ENCODE assay signal across 8 cellular contexts in genomic region chr19:19202707-19203011, GRCh38. TPM values are rescaled to one million over a fixed set of nuclear protein-coding genes. Genes with fewer than 3 reads are reported as not detected.
DNase-seq lines count a peak whose midpoint lies in the region; ATAC-seq lines count a peak whose summit lies in the region.

No MANE protein-coding gene starts in this region.

- no peaks in the 10 kb centered on the region for H3K9me3 Mint-ChIP-seq in activated naive CD4-positive, alpha-beta T cell treated with anti-CD3 and anti-CD28 coated beads for 36 hours
- H3K9me3 Mint-ChIP-seq in activated CD4-positive, alpha-beta memory T cell treated with anti-CD3 and anti-CD28 coated beads, Interleukin-2, amount 10 ng/mL, durations not matched to agents 7 days and 5 days: peaks cover 8% of the 10 kb centered on the region

- POLR2A ChIA-PET in activated CD4-positive, alpha-beta memory T cell treated with anti-CD3 and anti-CD28 coated beads, Interleukin-2, amount 10 ng/mL, durations not matched to agents 7 days and 5 days (lab: Charles Lee): interaction anchor here (0.6 to 6.6 kb wide), 8 partner anchors 9 to 286 kb away, joined by 3 to 102 read pairs (median 4); partner anchors contain the start of genes BORCS8, GATAD2A, NCAN and RFXANK

- H3K9me3 ChIP-seq in iPS-15b (ENCODE audit: control insufficient read depth, insufficient read depth, low read length) (no peaks in the 10 kb centered on the region), stomach smooth muscle (ENCODE audit: control insufficient read depth in 2 of 2, low read length in 2 of 2) (no peaks in the 10 kb centered on the region)

- H3K36me3 ChIP-seq in iPS-15b (ENCODE audit: control insufficient read depth, insufficient read depth, low read length) (peaks cover 14% of the 10 kb centered on the region), stomach smooth muscle (ENCODE audit: control insufficient read depth in 2 of 2, insufficient read depth in 2 of 2, low read length in 2 of 2) (peaks cover 10 to 16% of the 10 kb centered on the region in 2 donors)

- CTCF ChIA-PET in activated naive CD4-positive, alpha-beta T cell treated with anti-CD3 and anti-CD28 coated beads for 36 hours (lab: Charles Lee): interaction anchor here (1.3 to 3.3 kb wide), 4 partner anchors 10 to 56 kb away, joined by 4 to 10 read pairs (median 6); partner anchors contain the start of genes BORCS8 and RFXANK
- CTCF ChIA-PET in activated CD4-positive, alpha-beta memory T cell treated with anti-CD3 and anti-CD28 coated beads, Interleukin-2, amount 10 ng/mL, durations not matched to agents 7 days and 5 days (lab: Charles Lee): interaction anchor here (1.0 to 3.4 kb wide), 9 partner anchors 10 to 288 kb away, joined by 3 to 12 read pairs (median 5); partner anchors contain the start of genes BORCS8, GATAD2A and RFXANK

- H3K27ac ChIP-seq in stomach smooth muscle (ENCODE audit: low read length): peak overlapping the region; percentile 64

- H3K27ac Mint-ChIP-seq in activated naive CD4-positive, alpha-beta T cell treated with anti-CD3 and anti-CD28 coated beads for 36 hours: peak overlapping the region; percentile 89
- H3K27ac Mint-ChIP-seq in activated CD4-positive, alpha-beta memory T cell treated with anti-CD3 and anti-CD28 coated beads, Interleukin-2, amount 10 ng/mL, durations not matched to agents 7 days and 5 days: peak overlapping the region; percentile 86

- peaks cover 30% of the 10 kb centered on the region for H3K4me1 Mint-ChIP-seq in activated naive CD4-positive, alpha-beta T cell treated with anti-CD3 and anti-CD28 coated beads for 36 hours (ENCODE audit: low read depth)
- H3K4me1 Mint-ChIP-seq in activated CD4-positive, alpha-beta memory T cell treated with anti-CD3 and anti-CD28 coated beads, Interleukin-2, amount 10 ng/mL, durations not matched to agents 7 days and 5 days: peaks cover 54% of the 10 kb centered on the region

- peaks cover 17% of the 10 kb centered on the region for H3K36me3 Mint-ChIP-seq in activated naive CD4-positive, alpha-beta T cell treated with anti-CD3 and anti-CD28 coated beads for 36 hours (ENCODE audit: low read depth)
- peaks cover 37% of the 10 kb centered on the region for H3K36me3 Mint-ChIP-seq in activated CD4-positive, alpha-beta memory T cell treated with anti-CD3 and anti-CD28 coated beads, Interleukin-2, amount 10 ng/mL, durations not matched to agents 7 days and 5 days (ENCODE audit: low read depth)

- H3K4me3 Mint-ChIP-seq in activated naive CD4-positive, alpha-beta T cell treated with anti-CD3 and anti-CD28 coated beads for 36 hours: peak overlapping the region; percentile 90
- H3K4me3 Mint-ChIP-seq in activated CD4-positive, alpha-beta memory T cell treated with anti-CD3 and anti-CD28 coated beads, Interleukin-2, amount 10 ng/mL, durations not matched to agents 7 days and 5 days: peak overlapping the region; percentile 90

- H3K27me3 ChIP-seq in iPS-15b (ENCODE audit: control insufficient read depth, insufficient read depth, low read length) (peaks cover 34% of the 10 kb centered on the region), stomach smooth muscle (ENCODE audit: control insufficient read depth in 1 of 2, insufficient read depth in 2 of 2, low read length in 2 of 2) (peaks cover 9 to 15% of the 10 kb centered on the region in 2 donors)

- H3K4me1 ChIP-seq in iPS-15b (ENCODE audit: control insufficient read depth, insufficient read depth, low read length): peaks cover 3% of the 10 kb centered on the region
- peaks cover 10% of the 10 kb centered on the region for H3K4me1 ChIP-seq in stomach smooth muscle (ENCODE audit: control insufficient read depth, insufficient read depth, low read length)

- H3K27me3 Mint-ChIP-seq in activated naive CD4-positive, alpha-beta T cell treated with anti-CD3 and anti-CD28 coated beads for 36 hours (ENCODE audit: low read depth): peaks cover 2% of the 10 kb centered on the region
- peaks cover 1% of the 10 kb centered on the region for H3K27me3 Mint-ChIP-seq in activated CD4-positive, alpha-beta memory T cell treated with anti-CD3 and anti-CD28 coated beads, Interleukin-2, amount 10 ng/mL, durations not matched to agents 7 days and 5 days

- ATAC-seq in GM19351 (IDR thresholded peaks at IDR 0.05; ENCODE audit: unreplicated experiment): no peak
- ATAC-seq in GM19467 (IDR thresholded peaks at IDR 0.05; ENCODE audit: unreplicated experiment): no peak

- DNase-seq in activated naive CD4-positive, alpha-beta T cell treated with anti-CD3 and anti-CD28 coated beads for 36 hours: no peak
- no peak for DNase-seq in activated naive CD4-positive, alpha-beta T cell treated with anti-CD3 and anti-CD28 coated beads, Interleukin-2, amount 50 U/mL, for 16 hours
- DNase-seq in activated CD4-positive, alpha-beta memory T cell treated with anti-CD3 and anti-CD28 coated beads, Interleukin-2, amount 10 ng/mL, durations not matched to agents 7 days and 5 days: no peak
- DNase-seq in SHP77 (lab: John Stamatoyannopoulos, UW): no peak

- intact Hi-C loops in activated naive CD4-positive, alpha-beta T cell treated with anti-CD3 and anti-CD28 coated beads for 36 hours (cut with micrococcal nuclease): loop anchor here (1.0 to 2.0 kb wide), 3 partner anchors 10 to 204 kb away; partner anchors contain the start of genes BORCS8 and RFXANK

- H3K4me3 ChIP-seq in iPS-15b (ENCODE audit: low read depth, low read length): peak overlapping the region; percentile 93
- peak overlapping the region; percentile 62 to 89 for H3K4me3 ChIP-seq in stomach smooth muscle (ENCODE audit: low read length in 2 of 2)

- H3K9ac ChIP-seq in iPS-15b (ENCODE audit: low read depth, low read length): peak overlapping the region; percentile 91
- H3K9ac ChIP-seq in stomach smooth muscle (ENCODE audit: low read length in 2 of 2): peak overlapping the region; percentile 79 to 88

RNA-seq across cellular contexts. Expression of gene NR2C2AP, which starts 0.6 kb away (rescaled TPM):
- total RNA-seq in activated naive CD4-positive, alpha-beta T cell treated with anti-CD3 and anti-CD28 coated beads for 36 hours: 10 to 100 TPM; 32.4 to 34.2 TPM
- total RNA-seq in activated CD4-positive, alpha-beta memory T cell treated with anti-CD3 and anti-CD28 coated beads, Interleukin-2, amount 10 ng/mL, durations not matched to agents 7 days and 5 days: 10 to 100 TPM; 25.8 to 25.9 TPM

RNA-seq across cellular contexts. Expression of gene NCAN, which starts 9.1 kb away (rescaled TPM):
- not detected for total RNA-seq in activated naive CD4-positive, alpha-beta T cell treated with anti-CD3 and anti-CD28 coated beads for 36 hours
- not detected for total RNA-seq in activated CD4-positive, alpha-beta memory T cell treated with anti-CD3 and anti-CD28 coated beads, Interleukin-2, amount 10 ng/mL, durations not matched to agents 7 days and 5 days

RNA-seq across cellular contexts. Expression of gene RFXANK, which starts 10.6 kb away (rescaled TPM):
- total RNA-seq in activated naive CD4-positive, alpha-beta T cell treated with anti-CD3 and anti-CD28 coated beads for 36 hours: 10 to 100 TPM; 48.4 to 49.3 TPM
- total RNA-seq in activated CD4-positive, alpha-beta memory T cell treated with anti-CD3 and anti-CD28 coated beads, Interleukin-2, amount 10 ng/mL, durations not matched to agents 7 days and 5 days: 100 to 1,000 TPM; 100 to 102 TPM

RNA-seq across cellular contexts. Expression of gene BORCS8, which starts 10.7 kb away (rescaled TPM):
- 10 to 100 TPM; 14.0 to 16.1 TPM for total RNA-seq in activated naive CD4-positive, alpha-beta T cell treated with anti-CD3 and anti-CD28 coated beads for 36 hours
- 10 to 100 TPM; 28.5 to 29.0 TPM for total RNA-seq in activated CD4-positive, alpha-beta memory T cell treated with anti-CD3 and anti-CD28 coated beads, Interleukin-2, amount 10 ng/mL, durations not matched to agents 7 days and 5 days

RNA-seq across cellular contexts. Expression of gene MEF2B, which starts 32.6 kb away (rescaled TPM):
- total RNA-seq in activated naive CD4-positive, alpha-beta T cell treated with anti-CD3 and anti-CD28 coated beads for 36 hours: 1 to 10 TPM; 3.1 to 4.6 TPM
- 1 to 10 TPM; 1.6 to 5.4 TPM for total RNA-seq in activated CD4-positive, alpha-beta memory T cell treated with anti-CD3 and anti-CD28 coated beads, Interleukin-2, amount 10 ng/mL, durations not matched to agents 7 days and 5 days
